8 cellular contexts compared by ENCODE assay signal in the genomic region with DNA sequence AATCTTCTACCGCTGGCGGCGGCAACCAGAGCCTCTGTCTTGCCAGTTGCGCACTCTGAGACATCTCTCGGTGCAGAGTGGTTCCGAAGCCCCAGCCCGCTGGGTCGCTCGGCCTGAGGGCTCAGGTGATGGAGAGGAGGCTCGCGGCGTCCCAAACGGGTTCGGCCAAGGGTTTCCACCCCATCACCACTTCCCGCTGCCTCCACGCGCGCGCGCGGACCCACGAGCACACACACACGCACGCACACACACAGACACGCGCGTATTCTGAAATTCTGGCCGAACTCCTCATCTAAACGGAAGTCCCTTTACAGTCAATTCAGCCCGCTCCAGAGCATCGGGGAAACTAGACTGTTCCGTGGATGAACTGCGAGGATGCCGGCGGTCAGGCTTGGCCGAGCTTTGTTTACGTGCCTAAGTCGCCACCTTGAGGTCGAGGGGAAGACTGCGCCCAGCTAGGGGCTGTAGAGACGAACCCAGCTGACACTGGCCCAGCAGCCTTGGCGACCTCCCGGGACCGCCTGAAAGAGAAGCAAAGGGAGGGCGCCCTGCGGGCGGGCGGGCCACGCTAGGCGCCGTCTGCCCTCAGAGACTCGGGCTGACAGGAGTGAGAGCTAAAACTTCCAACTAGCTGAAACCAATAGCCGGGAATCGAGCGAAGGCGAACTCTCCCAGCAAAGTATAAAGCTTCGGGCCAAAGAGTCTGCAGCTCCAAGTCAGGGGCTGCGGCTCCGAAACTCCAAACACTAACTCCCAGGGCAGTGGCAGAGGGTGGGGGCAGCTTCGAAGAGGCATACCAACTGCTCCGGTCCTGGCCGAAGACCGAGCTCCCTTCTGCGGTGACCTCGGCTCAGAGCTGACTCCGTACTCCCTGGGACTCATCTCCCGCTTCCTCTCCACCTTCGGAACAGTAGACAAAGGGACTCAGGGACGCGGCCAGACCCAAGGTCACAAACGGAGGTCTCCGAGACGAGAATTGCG.
A peak's percentile ranks its signal among the peaks of the same experiment; 100 is the strongest.
DNase-seq lines count a peak whose midpoint lies in the region; ATAC-seq, FAIRE-seq and TF ChIP-seq lines count a peak whose summit lies in the region.

No MANE protein-coding gene starts in this region.

- no peak overlapping the region for H3K27ac ChIP-seq in GM23338 (ENCODE audit: low read depth)
- H3K27ac ChIP-seq in PC-3 (ENCODE audit: low read length): no peak overlapping the region
- H3K27ac ChIP-seq in neural progenitor cell: no peak overlapping the region
- no peak overlapping the region for H3K27ac ChIP-seq in thoracic aorta

- H3K9me3 Mint-ChIP-seq in GM23338: no peaks in the 10 kb centered on the region; the same call in 2 of the 3 replicates
- H3K9me3 Mint-ChIP-seq in neural progenitor cell: no peaks in the 10 kb centered on the region

- H3K27ac Mint-ChIP-seq in GM23338: no peak overlapping the region
- peak overlapping the region; percentile 93 for H3K27ac Mint-ChIP-seq in neural progenitor cell

- H3K4me1 Mint-ChIP-seq in GM23338: peaks cover 34% of the 10 kb centered on the region
- peaks cover 34% of the 10 kb centered on the region for H3K4me1 Mint-ChIP-seq in neural progenitor cell

- H3K79me2 ChIP-seq in GM23338 (replicated peaks; ENCODE audit: insufficient read depth): no peaks in the 10 kb centered on the region
- no peaks in the 10 kb centered on the region for H3K79me2 ChIP-seq in PC-3 (ENCODE audit: low read length)
- H3K79me2 ChIP-seq in neural progenitor cell (ENCODE audit: low read depth): no peaks in the 10 kb centered on the region

- peaks cover 25% of the 10 kb centered on the region for H4K20me1 ChIP-seq in GM23338 (replicated peaks; ENCODE audit: insufficient read depth)
- no peaks in the 10 kb centered on the region for H4K20me1 ChIP-seq in PC-3 (ENCODE audit: low read length)
- H4K20me1 ChIP-seq in neural progenitor cell (ENCODE audit: low read depth): peaks cover 7% of the 10 kb centered on the region

- no TSS peak for BruUV-seq in PC-3 (replicated peaks; lab: Mats Ljungman, UMichigan)

- H2AFZ ChIP-seq in GM23338 (peak overlapping the region; percentile 89), PC-3 (ENCODE audit: low read length) (peak overlapping the region; percentile 86), neural progenitor cell (replicated peaks) (peak overlapping the region; percentile 96)

- H3K27me3 Mint-ChIP-seq in GM23338 (ENCODE audit: insufficient read depth, low read depth, poor library complexity): peaks cover 9% of the 10 kb centered on the region
- H3K27me3 Mint-ChIP-seq in neural progenitor cell (ENCODE audit: insufficient read depth, low read depth): peaks cover 36% of the 10 kb centered on the region

- in situ Hi-C loops in KBM-7 (cut with MboI; ENCODE audit: low pct_unique_long_range_greater_than_20kb, low sequenced_read_pairs): no loop called here

- H3K9ac ChIP-seq in PC-3 (ENCODE audit: low read length): no peak overlapping the region
- H3K9ac ChIP-seq in neural progenitor cell: no peak overlapping the region

- H3K9me3 ChIP-seq in PC-3 (ENCODE audit: low read length): no peaks in the 10 kb centered on the region
- no peaks in the 10 kb centered on the region for H3K9me3 ChIP-seq in neural progenitor cell (ENCODE audit: low read depth)
- H3K9me3 ChIP-seq in thoracic aorta: no peaks in the 10 kb centered on the region

- CTCF ChIA-PET in PC-3 (lab: Charles Lee): interaction anchor here (0.6 to 1.7 kb wide), 6 partner anchors 361 to 1824 kb away, joined by 3 to 11 read pairs (median 3); no protein-coding TSS in a partner anchor

- no peaks in the 10 kb centered on the region for H3F3A ChIP-seq in GM23338 (replicated peaks; ENCODE audit: low read depth)
- no peaks in the 10 kb centered on the region for H3F3A ChIP-seq in PC-3 (ENCODE audit: low read length, unreplicated experiment)
- H3F3A ChIP-seq in neural progenitor cell (ENCODE audit: low read depth): peaks cover 6% of the 10 kb centered on the region

- POLR2A ChIA-PET in PC-3 (lab: Charles Lee; ENCODE audit: unreplicated experiment): no interaction called here

- peak; percentile 97 for DNase-seq in ELF-1 (ENCODE audit: low read depth, low spot score)
- peak; percentile 97 for DNase-seq in GM23338 (ENCODE audit: low spot score)
- DNase-seq in KBM-7: peak; percentile 80
- peak; percentile 84 for DNase-seq in PC-3
- peak; percentile 85 for DNase-seq in activated effector memory CD4-positive, alpha-beta T cell treated with anti-CD3 and anti-CD28 coated beads, Interleukin-2, amount 50 U/mL, for 16 hours
- DNase-seq in frontal cortex (ENCODE audit: low spot score in 2 of 2): peak; percentile 76 to 86
- DNase-seq in neural progenitor cell (ENCODE audit: low spot score): peak; percentile 96
- no peak for DNase-seq in thoracic aorta (ENCODE audit: low spot score)

- peaks cover 29% of the 10 kb centered on the region for H3K4me1 ChIP-seq in GM23338 (ENCODE audit: insufficient read depth)
- peaks cover 13% of the 10 kb centered on the region for H3K4me1 ChIP-seq in PC-3 (ENCODE audit: insufficient read depth, low read length)
- H3K4me1 ChIP-seq in neural progenitor cell: peaks cover 31% of the 10 kb centered on the region
- H3K4me1 ChIP-seq in thoracic aorta (ENCODE audit: control insufficient read depth in 1 of 2, low read depth in 2 of 2): peaks cover 11 to 16% of the 10 kb centered on the region in 2 donors

- H3K4me3 ChIP-seq in GM23338 (peak overlapping the region; percentile 64), PC-3 (ENCODE audit: low read length) (peak overlapping the region; percentile 68), neural progenitor cell (peak overlapping the region; percentile 57), thoracic aorta (peak overlapping the region; percentile 71)

- TF ChIP-seq CTCF in GM23338 (conservative IDR thresholded peaks at IDR 0.05; ENCODE audit: low read depth in 2 of 2) (peak; percentile 75 to 95), PC-3 (conservative IDR thresholded peaks at IDR 0.05; ENCODE audit: low read depth, low read length) (peak; percentile 83), neural progenitor cell (IDR thresholded peaks at IDR 0.05) (peak; percentile 88), thoracic aorta (IDR thresholded peaks at IDR 0.05) (peak; percentile 82)

- H3K36me3 Mint-ChIP-seq in GM23338 (ENCODE audit: low read depth): no peaks in the 10 kb centered on the region
- no peaks in the 10 kb centered on the region for H3K36me3 Mint-ChIP-seq in neural progenitor cell

- peaks cover 100% of the 10 kb centered on the region for H3K27me3 ChIP-seq in GM23338 (ENCODE audit: insufficient read depth)
- H3K27me3 ChIP-seq in PC-3 (ENCODE audit: low read length): peaks cover 82% of the 10 kb centered on the region
- H3K27me3 ChIP-seq in neural progenitor cell: peaks cover 100% of the 10 kb centered on the region
- peaks cover 13% of the 10 kb centered on the region for H3K27me3 ChIP-seq in thoracic aorta (replicated peaks; ENCODE audit: insufficient read depth)

- FAIRE-seq in frontal cortex (lab: Jason Lieb, UNC): no peak

- intact Hi-C loops in PC-3 (cut with micrococcal nuclease): loop anchor here (1.0 to 2.0 kb wide), 2 partner anchors 963 to 1705 kb away; no protein-coding TSS in a partner anchor

- H3K4me2 ChIP-seq in GM23338 (peak overlapping the region; percentile 86), PC-3 (ENCODE audit: low read length) (peak overlapping the region; percentile 94), neural progenitor cell (peak overlapping the region; percentile 96)

- H3K4me3 Mint-ChIP-seq in GM23338 (peak overlapping the region; percentile 78), neural progenitor cell (peak overlapping the region; percentile 94)

- H3K36me3 ChIP-seq in GM23338 (ENCODE audit: insufficient read depth) (no peaks in the 10 kb centered on the region), PC-3 (ENCODE audit: low read depth, low read length) (no peaks in the 10 kb centered on the region), neural progenitor cell (no peaks in the 10 kb centered on the region), thoracic aorta (no peaks in the 10 kb centered on the region)

- ATAC-seq in GM23338 (peak; percentile 89), PC-3 (peak; percentile 99), thoracic aorta (ENCODE audit: insufficient number of reproducible peaks, low FRiP score, low read depth) (peak; percentile 97)

- H3K9me2 ChIP-seq in GM23338 (ENCODE audit: insufficient read depth): no peaks in the 10 kb centered on the region
- H3K9me2 ChIP-seq in PC-3 (replicated peaks; ENCODE audit: low read length): no peaks in the 10 kb centered on the region

TF ChIP-seq in GM23338, 12 proteins besides CTCF, POLR2A, EP300 and RAD21 (continues in another document):
- peak; percentile 70 for TF ChIP-seq EZH2phosphoT487 (IDR thresholded peaks at IDR 0.05; ENCODE audit: unreplicated experiment)
